In genomic region chr17:28187931-28188330, GRCh38 we compare ENCODE assay signal across 23 cellular contexts.
"Had no signal": no experiment of that assay in that cellular context is flagged by ENCODE, and none has a peak within 500 bp of the region (broad histone marks: within the 10 kb centered on the region; RNA-seq: fewer than 3 reads in every experiment).

No MANE protein-coding gene starts in this region.

- H3K27me3 ChIP-seq: colonic mucosa, esophagus squamous epithelium, gastrocnemius medialis, heart right ventricle, left lung had no signal

- H3K27ac ChIP-seq: colonic mucosa, esophagus squamous epithelium, gastrocnemius medialis, heart right ventricle, left lung, lower lobe of right lung had no signal

- H3K4me3 Mint-ChIP-seq: dendritic cell treated with granulocyte-macrophage colony-stimulating factor and Interleukin-4, amounts not matched to agents 40 ng/mL and 50 ng/mL, for 4 days; effector memory CD8-positive, alpha-beta T cell; endodermal cell; mesothelial cell of epicardium had no signal

- H3K9me3 Mint-ChIP-seq: effector memory CD8-positive, alpha-beta T cell had no signal

- H3K4me1 ChIP-seq: colonic mucosa, gastrocnemius medialis had no signal

- H3K9me3 ChIP-seq: colonic mucosa, esophagus squamous epithelium, gastrocnemius medialis, heart right ventricle, left lung, lower lobe of right lung, mucosa of descending colon had no signal

- DNase-seq: colonic mucosa; cortex of kidney; effector CD8-positive, alpha-beta T cell; effector memory CD8-positive, alpha-beta T cell; endodermal cell; esophagus squamous epithelium; foreskin melanocyte; gastrocnemius medialis; glutamatergic neuron; head of caudate nucleus; heart right ventricle; hippocampal formation; left cardiac atrium; left lung; left ventricle myocardium superior; lower lobe of right lung; mesenchymal stem cell; mucosa of descending colon had no signal

- FAIRE-seq: endometrium, islet of Langerhans, keratinocyte had no signal

- H3K4me3 ChIP-seq: colonic mucosa, esophagus squamous epithelium, gastrocnemius medialis, heart right ventricle, left lung, lower lobe of right lung, mucosa of descending colon had no signal

- ATAC-seq: effector memory CD8-positive, alpha-beta T cell; gastrocnemius medialis; heart right ventricle; left cardiac atrium; left lung; left ventricle myocardium superior; lower lobe of right lung; mucosa of descending colon had no signal

- H3K27ac Mint-ChIP-seq: dendritic cell treated with granulocyte-macrophage colony-stimulating factor and Interleukin-4, amounts not matched to agents 40 ng/mL and 50 ng/mL, for 4 days; effector memory CD8-positive, alpha-beta T cell; endodermal cell; mesothelial cell of epicardium had no signal

- H3K36me3 ChIP-seq: colonic mucosa had no signal

- H3K27me3 Mint-ChIP-seq: dendritic cell treated with granulocyte-macrophage colony-stimulating factor and Interleukin-4, amounts not matched to agents 40 ng/mL and 50 ng/mL, for 4 days; effector memory CD8-positive, alpha-beta T cell had no signal
